Comparison of ENCODE assay signal across 1 cellular context in genomic region chr2:214378455-214379103, GRCh38.
TF ChIP-seq lines count a peak whose summit lies in the region.

No MANE protein-coding gene starts in this region.

TF ChIP-seq in SK-N-SH treated with all-trans-retinoic acid at 6 μM for 48 hours, 23 proteins besides CTCF, POLR2A, EP300 and RAD21 (continued from another document):
- TF ChIP-seq TSHZ2 (CRISPR knock-in tag; IDR thresholded peaks at IDR 0.05) (no peak), SNAI2 (CRISPR knock-in tag; IDR thresholded peaks at IDR 0.05) (no peak), CSRNP3 (CRISPR knock-in tag; IDR thresholded peaks at IDR 0.05) (no peak), ESRRG (CRISPR knock-in tag; IDR thresholded peaks at IDR 0.05) (no peak), CSDC2 (CRISPR knock-in tag; IDR thresholded peaks at IDR 0.05) (no peak), OSR1 (CRISPR knock-in tag; IDR thresholded peaks at IDR 0.05) (no peak), PPARA (CRISPR knock-in tag; IDR thresholded peaks at IDR 0.05; ENCODE audit: borderline replicate concordance) (no peak), ZC3H10 (CRISPR knock-in tag; IDR thresholded peaks at IDR 0.05) (no peak), PATZ1 (CRISPR knock-in tag; IDR thresholded peaks at IDR 0.05; ENCODE audit: borderline replicate concordance) (no peak), ZNF8 (CRISPR knock-in tag; IDR thresholded peaks at IDR 0.05) (no peak), RARB (CRISPR knock-in tag; IDR thresholded peaks at IDR 0.05) (no peak), CREB5 (CRISPR knock-in tag; IDR thresholded peaks at IDR 0.05; ENCODE audit: low read depth) (no peak)
TF ChIP-seq in SK-N-SH treated with all-trans-retinoic acid at 6 μM for 48 hours: peak in this region for 0.
